ENCODE assay signal across 14 cellular contexts in genomic region chr19:10694706-10695105, GRCh38. TPM values are rescaled to one million over a fixed set of nuclear protein-coding genes. Genes with fewer than 3 reads are reported as not detected.
DNase-seq lines count a peak whose midpoint lies in the region; TF ChIP-seq lines count a peak whose summit lies in the region.
"Had no signal": no experiment of that assay in that cellular context is flagged by ENCODE, and none has a peak within 500 bp of the region (broad histone marks: within the 10 kb centered on the region; RNA-seq: fewer than 3 reads in every experiment).

No MANE protein-coding gene starts in this region.

- CTCF ChIA-PET in Calu3 (lab: Charles Lee), result no interaction called here

- no peaks in the 10 kb centered on the region for H3K9me3 Mint-ChIP-seq in Calu3 (ENCODE audit: low read depth, unreplicated experiment)
- no peaks in the 10 kb centered on the region for H3K9me3 Mint-ChIP-seq in endodermal cell
- H3K9me3 Mint-ChIP-seq: effector memory CD8-positive, alpha-beta T cell had no signal

- H3K9me3 ChIP-seq in endodermal cell (ENCODE audit: control insufficient read depth, low read length), result no peaks in the 10 kb centered on the region
- H3K9me3 ChIP-seq: ascending aorta, spleen, upper lobe of right lung had no signal

- WGBS in endodermal cell (ENCODE audit: insufficient coverage in 1 of 2, insufficient read length in 1 of 2), 2 experiments, result 60 to 73% methylated on average over 5 to 9 of the region's 9 CpGs

- BruUV-seq in Calu3 (replicated peaks; lab: Mats Ljungman, UMichigan), result no TSS peak

- peaks cover 59% of the 10 kb centered on the region for H3K36me3 Mint-ChIP-seq in Calu3 (ENCODE audit: insufficient read depth, unreplicated experiment)
- H3K36me3 Mint-ChIP-seq in endodermal cell (ENCODE audit: low read depth), result peaks cover 30% of the 10 kb centered on the region

- H3K36me3 ChIP-seq in endodermal cell (ENCODE audit: control insufficient read depth, insufficient read depth, low read length), result peaks cover 37% of the 10 kb centered on the region

- no peak for TF ChIP-seq CTCF in Calu3 (IDR thresholded peaks at IDR 0.05; ENCODE audit: unreplicated experiment)
- no peak for TF ChIP-seq CTCF in endodermal cell (conservative IDR thresholded peaks at IDR 0.05)

- peak overlapping the region; percentile 48 for H3K27ac Mint-ChIP-seq in Calu3 (ENCODE audit: unreplicated experiment)
- peak overlapping the region; percentile 88 for H3K27ac Mint-ChIP-seq in endodermal cell

- no peak overlapping the region for H3K9ac ChIP-seq in endodermal cell (ENCODE audit: extremely low read depth, low read length, poor library complexity, severe bottlenecking)

- H3K4me3 Mint-ChIP-seq in Calu3 (ENCODE audit: low read depth, unreplicated experiment) (no peak overlapping the region), endodermal cell (peak overlapping the region; percentile 16)

- no peaks in the 10 kb centered on the region for H3K27me3 ChIP-seq in endodermal cell (ENCODE audit: control insufficient read depth, insufficient read depth, low read length, poor library complexity, severe bottlenecking)
- H3K27me3 ChIP-seq: ascending aorta, spleen, upper lobe of right lung had no signal

- no peaks in the 10 kb centered on the region for H3K4me1 ChIP-seq in endodermal cell (ENCODE audit: control insufficient read depth, insufficient read depth, low read length)
- H3K4me1 ChIP-seq: ascending aorta had no signal

- H3K4me1 Mint-ChIP-seq in Calu3 (ENCODE audit: low read depth, unreplicated experiment) (peaks cover 15% of the 10 kb centered on the region), endodermal cell (peaks cover 11% of the 10 kb centered on the region)

- peak in 2 of 3 experiments; percentile 32 to 54 for DNase-seq in NCI-H1417 (lab: John Stamatoyannopoulos, UW)
- DNase-seq in NCI-H1417 treated with DMSO at 0.1 percent for 48 hours (lab: John Stamatoyannopoulos, UW), result no peak
- DNase-seq in Calu3, result no peak
- DNase-seq in OCI-M1 (lab: John Stamatoyannopoulos, UW), result peak; percentile 71
- peak; percentile 61 for DNase-seq in endodermal cell
- DNase-seq in Kasumi-1 (lab: John Stamatoyannopoulos, UW), result no peak
- no peak for DNase-seq in glomerular visceral epithelial cell (ENCODE audit: extremely low spot score)
- DNase-seq in HuH-7.5 (ENCODE audit: low spot score), result no peak
- DNase-seq: effector memory CD8-positive, alpha-beta T cell; NCI-H1930; occipital lobe; spleen; upper lobe of right lung had no signal

- peak overlapping the region; percentile 71 for H3K4me3 ChIP-seq in endodermal cell (ENCODE audit: low read length)

- intact Hi-C loops in Calu3 (cut with micrococcal nuclease; ENCODE audit: unreplicated experiment), result no loop called here

- H3K27me3 Mint-ChIP-seq in Calu3 (ENCODE audit: unreplicated experiment), result peaks cover 15% of the 10 kb centered on the region
- H3K27me3 Mint-ChIP-seq in endodermal cell (ENCODE audit: insufficient read depth), result peaks cover 4% of the 10 kb centered on the region

- no peak overlapping the region for H3K27ac ChIP-seq in endodermal cell (ENCODE audit: low read depth, low read length)
- H3K27ac ChIP-seq: ascending aorta, spleen, upper lobe of right lung had no signal

RNA-seq across cellular contexts. Expression of gene QTRT1, which starts 6.5 kb away (rescaled TPM):
- 44.1 and 44.9 TPM in 2 replicates for total RNA-seq in Calu3 (2022)
- total RNA-seq in endodermal cell, result 10 to 100 TPM; 36.8 to 40.0 TPM
- polyA plus RNA-seq in endodermal cell (2013, experiment 1 of 2), result 30.3 TPM
- 30.3 TPM for polyA plus RNA-seq in endodermal cell (2013, experiment 2 of 2)

RNA-seq across cellular contexts. Expression of gene DNM2, which starts 23.2 kb away (rescaled TPM):
- 126 and 138 TPM in 2 replicates for total RNA-seq in Calu3 (2022)
- total RNA-seq in endodermal cell, result 100 to 1,000 TPM; 118 to 136 TPM
- 79.4 TPM for polyA plus RNA-seq in endodermal cell (2013, experiment 1 of 2)
- polyA plus RNA-seq in endodermal cell (2013, experiment 2 of 2), result 78.8 TPM

RNA-seq across cellular contexts. Expression of gene ILF3, which starts 40.6 kb away (rescaled TPM):
- total RNA-seq in Calu3 (2022), result 262 and 267 TPM in 2 replicates
- total RNA-seq in endodermal cell, result 100 to 1,000 TPM; 625 to 629 TPM
- polyA plus RNA-seq in endodermal cell (2013, experiment 1 of 2), result 488 TPM
- polyA plus RNA-seq in endodermal cell (2013, experiment 2 of 2), result 451 TPM

Comparison
In these comparisons a context has a peak if more than half of its experiments do, and no peak if none do; other contexts are left out.
1. DNase-seq: peak in NCI-H1417 (2 of 3), OCI-M1 (single experiment) and endodermal cell (single experiment); none in NCI-H1417 treated with DMSO at 0.1 percent for 48 hours (single experiment), Calu3 (single experiment), Kasumi-1 (0 of 2), glomerular visceral epithelial cell (single experiment) and HuH-7.5 (single experiment).